In genomic region chr4:83516042-83516772, GRCh38 we compare ENCODE assay signal across 13 cellular contexts. TPM values are rescaled to one million over a fixed set of nuclear protein-coding genes. Genes with fewer than 3 reads are reported as not detected.
DNase-seq lines count a peak whose midpoint lies in the region; ATAC-seq, FAIRE-seq and TF ChIP-seq lines count a peak whose summit lies in the region.
"Had no signal": no experiment of that assay in that cellular context is flagged by ENCODE, and none has a peak within 500 bp of the region (broad histone marks: within the 10 kb centered on the region; RNA-seq: fewer than 3 reads in every experiment).

No MANE protein-coding gene starts in this region.

- H3K4me3 Mint-ChIP-seq in WTC11 = no peak overlapping the region
- H3K4me3 Mint-ChIP-seq: activated B cell treated with CpG ODN at 0.5 μM for 24 hours had no signal

- POLR2A ChIA-PET in WTC11 (lab: Charles Lee) = no interaction called here

- H3K27ac Mint-ChIP-seq in WTC11 = no peak overlapping the region
- H3K27ac Mint-ChIP-seq: activated B cell treated with CpG ODN at 0.5 μM for 24 hours had no signal

- no peak for TF ChIP-seq POLR2A in H54 (IDR thresholded peaks at IDR 0.05; ENCODE audit: low read depth, low read length)

- peak; percentile 96 for FAIRE-seq in H54 (lab: Jason Lieb, UNC)

- H3K27me3 Mint-ChIP-seq in WTC11 (ENCODE audit: low read depth) = no peaks in the 10 kb centered on the region

- no peak for TF ChIP-seq CTCF in fibroblast of mammary gland (conservative IDR thresholded peaks at IDR 0.05; ENCODE audit: control insufficient read depth, insufficient read depth, low read depth, low read length)
- TF ChIP-seq CTCF in WTC11 (IDR thresholded peaks at IDR 0.05) = no peak

- no peaks in the 10 kb centered on the region for H3K36me3 Mint-ChIP-seq in WTC11

- no peaks in the 10 kb centered on the region for H3K9me3 Mint-ChIP-seq in WTC11
- H3K9me3 Mint-ChIP-seq: activated B cell treated with CpG ODN at 0.5 μM for 24 hours had no signal

- no peak overlapping the region for H3K4me3 ChIP-seq in fibroblast of mammary gland (ENCODE audit: control insufficient read depth, low read depth, low read length)
- no peak overlapping the region for H3K4me3 ChIP-seq in skeletal muscle cell (ENCODE audit: low read depth, low read length)
- H3K4me3 ChIP-seq: testis had no signal

- DNase-seq in H54 (ENCODE audit: insufficient read length, low spot score) (peak; percentile 23), SK-MEL-5 (ENCODE audit: low read depth, low spot score) (peak; percentile 98), fibroblast of mammary gland (ENCODE audit: low read depth) (peak; percentile 95), skeletal muscle cell (ENCODE audit: low read depth) (peak; percentile 42), WTC11 (ENCODE audit: low spot score) (no peak)
- no peak for DNase-seq in stimulated activated naive CD4-positive, alpha-beta T cell treated with Interleukin-2 at 50 U/mL for 16 hours (lab: John Stamatoyannopoulos, UW)
- DNase-seq: activated B cell treated with CpG ODN at 0.5 μM for 24 hours; activated T-cell treated with anti-CD3 and anti-CD28 coated beads, Interleukin-2, amount 50 U/mL, for 1 hour; Karpas-422; NCI-H2227 treated with DMSO at 0.1 percent for 48 hours; testis had no signal

- CTCF ChIA-PET in WTC11 (lab: Charles Lee) = no interaction called here

- in situ Hi-C loops in SK-MEL-5 (cut with HindIII; ENCODE audit: low pct_unique_long_range_greater_than_20kb, low sequenced_read_pairs) = no loop called here

- ATAC-seq in HG02852 (IDR thresholded peaks at IDR 0.05; ENCODE audit: unreplicated experiment) = no peak
- ATAC-seq in WTC11 = no peak
- ATAC-seq: sciatic nerve had no signal

- H3K4me1 Mint-ChIP-seq in WTC11 = no peaks in the 10 kb centered on the region
- H3K4me1 Mint-ChIP-seq: activated B cell treated with CpG ODN at 0.5 μM for 24 hours had no signal

TF ChIP-seq in WTC11, 78 proteins besides CTCF, POLR2A, EP300 and RAD21:
- TF ChIP-seq SMAD4 (CRISPR knock-in tag; IDR thresholded peaks at IDR 0.05) (no peak), CBFB (CRISPR knock-in tag; IDR thresholded peaks at IDR 0.05; ENCODE audit: low read depth) (no peak), FOXJ3 (CRISPR knock-in tag; IDR thresholded peaks at IDR 0.05; ENCODE audit: borderline replicate concordance) (no peak), AR (CRISPR knock-in tag; IDR thresholded peaks at IDR 0.05) (no peak), NR2C2 (CRISPR knock-in tag; IDR thresholded peaks at IDR 0.05) (no peak)

RNA-seq across cellular contexts. Expression of gene GPAT3, which starts 19.7 kb away (rescaled TPM):
- total RNA-seq in SK-MEL-5 (2014; rRNA removed; shearing (Covaris generic)) = 95.7 and 97.1 TPM in 2 replicates
- 83.5 and 93.1 TPM in 2 replicates for polyA plus RNA-seq in SK-MEL-5 (2015; cell fraction: cytosol; rRNA removed)
- polyA plus RNA-seq in SK-MEL-5 (2015; cell fraction: nucleus; rRNA removed) = 68.9 and 80.5 TPM in 2 replicates
- total RNA-seq in WTC11 (2021) = 1.3 to 1.6 TPM (median 1.6 TPM) in 3 replicates

RNA-seq across cellular contexts. Expression of gene ABRAXAS1, which starts 31.3 kb away (rescaled TPM):
- total RNA-seq in SK-MEL-5 (2014; rRNA removed; shearing (Covaris generic)) = 12.1 and 14.0 TPM in 2 replicates
- polyA plus RNA-seq in SK-MEL-5 (2015; cell fraction: cytosol; rRNA removed) = 6.7 and 8.5 TPM in 2 replicates
- polyA plus RNA-seq in SK-MEL-5 (2015; cell fraction: nucleus; rRNA removed) = 8.0 and 10.8 TPM in 2 replicates
- 26.3 to 36.6 TPM (median 35.5 TPM) in 3 replicates for total RNA-seq in WTC11 (2021)

Comparison
In these comparisons a context has a peak if more than half of its experiments do, and no peak if none do; other contexts are left out.
1. DNase-seq: peak in H54 (single experiment), SK-MEL-5 (single experiment), fibroblast of mammary gland (single experiment) and skeletal muscle cell (single experiment); none in stimulated activated naive CD4-positive, alpha-beta T cell treated with Interleukin-2 at 50 U/mL for 16 hours (single experiment) and WTC11 (single experiment).
2. RNA of gene GPAT3, which starts 19.7 kb away (total RNA-seq): 95.7 to 97.1 TPM in SK-MEL-5; 1.3 to 1.6 TPM in WTC11; every median in the first group is over 10 times any median in the second.